8 cellular contexts compared by ENCODE assay signal in the genomic region with DNA sequence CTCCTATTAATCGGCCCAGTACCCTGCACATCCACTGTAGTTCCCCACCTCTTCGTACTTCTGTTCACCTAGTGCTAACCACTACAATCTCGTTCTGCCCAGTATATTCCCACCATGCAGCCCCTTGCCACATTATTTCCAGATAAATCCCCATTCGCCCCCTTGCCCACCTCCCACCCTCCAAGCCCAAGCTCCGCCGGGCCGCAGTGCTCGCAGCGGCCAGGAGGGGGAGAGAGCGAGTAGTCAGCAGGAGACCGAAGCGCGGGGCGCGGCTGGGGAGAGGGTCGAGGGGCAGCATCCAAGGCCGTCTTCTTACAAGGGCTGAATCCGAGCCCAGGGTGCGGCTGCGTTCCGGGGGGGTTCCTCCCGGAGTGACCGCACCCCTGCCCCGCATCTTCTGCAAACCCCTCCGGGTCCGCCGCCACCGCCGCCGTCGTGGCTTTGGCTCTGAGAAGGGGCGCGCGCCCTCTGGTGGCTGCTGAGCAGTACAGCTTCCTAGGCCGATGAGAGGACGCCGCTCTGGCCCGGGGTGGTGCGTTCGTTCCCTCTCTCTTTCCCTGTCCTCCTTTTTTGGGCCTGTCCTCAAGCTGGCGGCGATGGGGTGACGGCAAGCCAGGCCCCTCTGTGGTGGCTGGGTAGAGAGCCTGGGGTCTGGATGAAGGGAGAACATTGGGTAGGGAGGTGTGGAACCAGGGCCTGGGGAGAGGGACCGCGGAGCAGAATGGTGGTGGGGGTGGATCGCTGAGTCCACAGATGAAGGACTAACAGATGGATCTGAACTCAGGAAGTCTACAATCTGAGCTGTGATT. TPM values are rescaled to one million over a fixed set of nuclear protein-coding genes. Genes with fewer than 3 reads are reported as not detected.
A peak's percentile ranks its signal among the peaks of the same experiment; 100 is the strongest.
DNase-seq lines count a peak whose midpoint lies in the region; ATAC-seq and TF ChIP-seq lines count a peak whose summit lies in the region.

No MANE protein-coding gene starts in this region.

- H3K4me2 ChIP-seq in neural cell (ENCODE audit: low read length): no peak overlapping the region

- H3K36me3 ChIP-seq in CD8-positive, alpha-beta memory T cell (ENCODE audit: insufficient read depth, low read length): no peaks in the 10 kb centered on the region
- no peaks in the 10 kb centered on the region for H3K36me3 ChIP-seq in Peyer's patch
- H3K36me3 ChIP-seq in neural cell (ENCODE audit: insufficient read depth, low read length): no peaks in the 10 kb centered on the region
- no peaks in the 10 kb centered on the region for H3K36me3 ChIP-seq in stomach

- no peaks in the 10 kb centered on the region for H3K9me3 ChIP-seq in CD8-positive, alpha-beta memory T cell (ENCODE audit: low read length)
- H3K9me3 ChIP-seq in Peyer's patch (no peaks in the 10 kb centered on the region), neural cell (ENCODE audit: low read length) (no peaks in the 10 kb centered on the region), stomach (no peaks in the 10 kb centered on the region)

- peak; percentile 76 to 86 (median 82) for DNase-seq in CD8-positive, alpha-beta memory T cell
- DNase-seq in HPDE6-E6E7 (ENCODE audit: extremely low spot score): peak; percentile 63
- DNase-seq in Peyer's patch: peak; percentile 81 to 91 (median 87)
- peak; percentile 72 for DNase-seq in activated effector memory CD4-positive, alpha-beta T cell treated with Interleukin-2 at 50 U/mL for 16 hours
- peak; percentile 45 for DNase-seq in fibroblast of the conjunctiva (ENCODE audit: low read depth)
- peak; percentile 77 for DNase-seq in stomach

- TF ChIP-seq EP300 in neural cell (conservative IDR thresholded peaks at IDR 0.05; ENCODE audit: poor library complexity, severe bottlenecking) (peak; percentile 59), stomach (IDR thresholded peaks at IDR 0.05) (no peak)

- no peaks in the 10 kb centered on the region for H3K79me2 ChIP-seq in neural cell (replicated peaks; ENCODE audit: insufficient read depth, low read length)

- peaks cover 19% of the 10 kb centered on the region for H3K27me3 ChIP-seq in CD8-positive, alpha-beta memory T cell (ENCODE audit: insufficient read depth, low read length, poor library complexity, severe bottlenecking)
- H3K27me3 ChIP-seq in Peyer's patch (no peaks in the 10 kb centered on the region), neural cell (ENCODE audit: insufficient read depth, low read depth, low read length) (no peaks in the 10 kb centered on the region), stomach (peaks cover 6 to 30% (median 20%) of the 10 kb centered on the region in 3 donors)

- peak overlapping the region; percentile 47 for H3K4me3 ChIP-seq in CD8-positive, alpha-beta memory T cell (ENCODE audit: low read length)
- H3K4me3 ChIP-seq in Peyer's patch (peak overlapping the region; percentile 51 to 84 (median 58)), neural cell (ENCODE audit: low read length) (peak overlapping the region; percentile 67), stomach (peak overlapping the region; percentile 48 to 62 (median 56))

- H3K4me1 Mint-ChIP-seq in CD8-positive, alpha-beta memory T cell: peaks cover 11 to 18% (median 13%) of the 10 kb centered on the region in 3 donors

- intact Hi-C loops in stomach (cut with DNase I; ENCODE audit: low total_unique reads): loop anchor here (5.0 to 10.0 kb wide), 2 partner anchors 71 to 133 kb away; no protein-coding TSS in a partner anchor

- H3K27ac ChIP-seq in CD8-positive, alpha-beta memory T cell (ENCODE audit: low read depth, low read length): no peak overlapping the region
- H3K27ac ChIP-seq in Peyer's patch: peak overlapping the region in 2 of 4 donors; percentile 48 to 74
- H3K27ac ChIP-seq in neural cell (ENCODE audit: low read length): peak overlapping the region; percentile 71
- peak overlapping the region in 3 of 5 donors; percentile 32 to 77 (median 75) for H3K27ac ChIP-seq in stomach

- peak; percentile 99 for TF ChIP-seq RAD21 in neural cell (conservative IDR thresholded peaks at IDR 0.05)

- peak overlapping the region in 6 of 8 donors; percentile 17 to 67 (median 52) for H3K27ac Mint-ChIP-seq in CD8-positive, alpha-beta memory T cell

- H4K20me1 ChIP-seq in neural cell (ENCODE audit: insufficient read depth): no peaks in the 10 kb centered on the region

- peak overlapping the region; percentile 69 for H3K9ac ChIP-seq in neural cell (ENCODE audit: low read length)

- ATAC-seq in GM19463 (IDR thresholded peaks at IDR 0.05; ENCODE audit: unreplicated experiment): peak; percentile 84

- H3F3A ChIP-seq in neural cell (ENCODE audit: insufficient read depth, low read length, poor library complexity, severe bottlenecking): no peaks in the 10 kb centered on the region

- 8 to 18% (median 9%) methylated on average over 23 to 46 of the region's 46 CpGs for WGBS in stomach, 5 donors

- peak overlapping the region; percentile 20 to 80 (median 68) for H3K4me3 Mint-ChIP-seq in CD8-positive, alpha-beta memory T cell

- POLR2A ChIA-PET in CD8-positive, alpha-beta memory T cell (lab: Charles Lee): interaction anchor here (0.5 to 2.2 kb wide), 4 partner anchors 11 to 130 kb away, joined by 3 to 11 read pairs (median 8); no protein-coding TSS in a partner anchor

- no peaks in the 10 kb centered on the region for H3K9me2 ChIP-seq in neural cell (ENCODE audit: insufficient read depth, low read length)

- TF ChIP-seq POLR2A in Peyer's patch (IDR thresholded peaks at IDR 0.05): no peak
- no peak for TF ChIP-seq POLR2A in stomach (IDR thresholded peaks at IDR 0.05)

- peaks cover 5% of the 10 kb centered on the region for H3K4me1 ChIP-seq in CD8-positive, alpha-beta memory T cell (ENCODE audit: insufficient read depth, low read length)
- H3K4me1 ChIP-seq in Peyer's patch (peaks cover 0 to 12% (median 3%) of the 10 kb centered on the region in 4 donors), stomach (peaks cover 8 to 32% (median 21%) of the 10 kb centered on the region in 4 donors)

- peaks cover 18 to 26% of the 10 kb centered on the region in 2 donors for H3K27me3 Mint-ChIP-seq in CD8-positive, alpha-beta memory T cell

- H3K36me3 Mint-ChIP-seq in CD8-positive, alpha-beta memory T cell: no peaks in the 10 kb centered on the region

- CTCF ChIA-PET in CD8-positive, alpha-beta memory T cell (lab: Charles Lee): interaction anchor here (0.6 to 6.3 kb wide), 53 partner anchors 9 to 251 kb away, joined by 3 to 189 read pairs (median 5); partner anchors contain the start of gene CXXC5

- no peaks in the 10 kb centered on the region for H3K9me3 Mint-ChIP-seq in CD8-positive, alpha-beta memory T cell

- TF ChIP-seq CTCF in Peyer's patch (IDR thresholded peaks at IDR 0.05) (peak; percentile 70 to 99 (median 96)), neural cell (IDR thresholded peaks at IDR 0.05; ENCODE audit: poor library complexity, severe bottlenecking) (peak; percentile 100), stomach (IDR thresholded peaks at IDR 0.05) (peak in 6 of 7 experiments; percentile 20 to 100 (median 96))

- H2AFZ ChIP-seq in neural cell (ENCODE audit: low read depth, low read length): peak overlapping the region; percentile 73

TF ChIP-seq in neural cell, 6 proteins besides CTCF, POLR2A, EP300 and RAD21:
- TF ChIP-seq MXI1 (conservative IDR thresholded peaks at IDR 0.05; ENCODE audit: poor library complexity, severe bottlenecking): peak; percentile 48
- TF ChIP-seq POLR2AphosphoS5 (IDR thresholded peaks at IDR 0.05): no peak
- TF ChIP-seq SMC3 (conservative IDR thresholded peaks at IDR 0.05; ENCODE audit: poor library complexity): peak; percentile 100
- TF ChIP-seq EZH2 (IDR thresholded peaks at IDR 0.05; ENCODE audit: borderline replicate concordance, insufficient read depth, low read length, poor library complexity, severe bottlenecking): no peak
- peak; percentile 55 for TF ChIP-seq REST (IDR thresholded peaks at IDR 0.05; ENCODE audit: borderline replicate concordance)
- peak; percentile 66 for TF ChIP-seq TAF1 (IDR thresholded peaks at IDR 0.05; ENCODE audit: low read depth)

RNA-seq across cellular contexts. Expression of gene PSD2, which starts 30.0 kb away (rescaled TPM):
- total RNA-seq in CD8-positive, alpha-beta memory T cell: not detected
- 0.12 TPM for polyA plus RNA-seq in CD8-positive, alpha-beta memory T cell
- total RNA-seq in Peyer's patch (not detected), stomach (under 1 TPM in 1 of 5 donors, not detected in 4; 0.73 TPM)
- polyA plus RNA-seq in neural cell (33.4 and 38.6 TPM in 2 replicates), stomach (under 1 TPM in 1 of 3 donors, not detected in 2; 0.05 TPM)
- 47.7 and 49.2 TPM in 2 replicates for polyA minus RNA-seq in neural cell
